ENCODE assay signal across 8 cellular contexts in the genomic region with DNA sequence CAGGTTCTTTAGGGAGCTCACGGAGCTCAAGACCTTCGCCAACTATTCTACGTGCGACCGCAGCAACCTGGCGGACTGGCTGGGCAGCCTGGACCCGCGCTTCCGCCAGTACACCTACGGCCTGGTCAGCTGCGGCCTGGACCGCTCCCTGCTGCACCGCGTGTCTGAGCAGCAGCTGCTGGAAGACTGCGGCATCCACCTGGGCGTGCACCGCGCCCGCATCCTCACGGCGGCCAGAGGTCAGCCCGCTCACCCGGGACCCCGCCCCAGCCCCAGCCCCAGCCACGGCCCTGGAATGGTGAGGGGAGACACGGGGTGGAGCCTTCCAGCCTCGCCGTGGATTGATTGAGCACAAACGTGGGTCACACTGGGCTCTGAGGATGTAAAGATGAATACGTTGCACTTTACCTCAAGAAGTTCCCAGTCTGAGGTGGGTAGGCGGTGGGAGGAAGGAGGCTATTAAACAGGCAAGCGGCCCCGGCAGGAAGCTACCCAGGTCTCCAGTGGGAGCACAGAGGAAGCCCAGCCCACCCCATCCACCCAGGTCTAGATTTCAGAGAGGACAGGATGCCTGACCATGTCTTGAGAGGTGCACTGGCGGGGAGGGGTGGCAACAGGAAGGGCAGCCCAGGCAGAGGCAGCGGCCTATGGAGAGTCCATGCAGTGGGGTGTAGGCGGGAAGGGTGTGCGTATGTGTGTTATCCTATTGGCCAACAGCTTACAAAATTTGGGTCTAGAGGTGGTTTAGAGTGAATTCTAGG. TPM values are rescaled to one million over a fixed set of nuclear protein-coding genes. Genes with fewer than 3 reads are reported as not detected.
A peak's percentile ranks its signal among the peaks of the same experiment; 100 is the strongest.
DNase-seq lines count a peak whose midpoint lies in the region; ATAC-seq, FAIRE-seq and TF ChIP-seq lines count a peak whose summit lies in the region.

No MANE protein-coding gene starts in this region.

- in situ Hi-C loops in ACHN (cut with HindIII; ENCODE audit: low pct_ligation_motif_present, low pct_unique_long_range_greater_than_20kb, low sequenced_read_pairs): no loop called here

- H3K36me3 ChIP-seq in lower lobe of right lung (peaks cover 36% of the 10 kb centered on the region), A673 (ENCODE audit: insufficient read depth, low read length, poor library complexity, severe bottlenecking) (peaks cover 18% of the 10 kb centered on the region)

- CTCF ChIA-PET in A673 (lab: Charles Lee): no interaction called here

- H3K36me3 Mint-ChIP-seq in activated naive CD4-positive, alpha-beta T cell treated with anti-CD3 and anti-CD28 coated beads, Interleukin-2, amount 50 U/mL, for 72 hours: peaks cover 0 to 10% of the 10 kb centered on the region in 2 donors

- DNase-seq in ACHN: peak; percentile 15
- DNase-seq in activated naive CD4-positive, alpha-beta T cell treated with anti-CD3 and anti-CD28 coated beads, Interleukin-2, amount 50 U/mL, for 72 hours (ENCODE audit: low spot score in 2 of 2): no peak
- DNase-seq in lower lobe of right lung: peak; percentile 66
- DNase-seq in A673 (ENCODE audit: low spot score): no peak
- DNase-seq in urothelium cell line (ENCODE audit: low spot score): no peak

- intact Hi-C loops in lower lobe of right lung (cut with DNase I): no loop called here
- intact Hi-C loops in A673 (cut with micrococcal nuclease; ENCODE audit: unreplicated experiment): no loop called here

- H3K27ac ChIP-seq in lower lobe of right lung (peak overlapping the region; percentile 66), A673 (ENCODE audit: low read depth, low read length, poor library complexity, severe bottlenecking) (no peak overlapping the region)

- no peaks in the 10 kb centered on the region for H3K27me3 ChIP-seq in lower lobe of right lung (ENCODE audit: low read depth)
- H3K27me3 ChIP-seq in A673 (replicated peaks; ENCODE audit: insufficient read depth, low read depth, low read length, poor library complexity): no peaks in the 10 kb centered on the region

- BruUV-seq in A673 (replicated peaks; lab: Mats Ljungman, UMichigan): no TSS peak

- H3K27ac Mint-ChIP-seq in activated naive CD4-positive, alpha-beta T cell treated with anti-CD3 and anti-CD28 coated beads, Interleukin-2, amount 50 U/mL, for 72 hours: peak overlapping the region; percentile 7 to 83

- H3K9me3 ChIP-seq in lower lobe of right lung (no peaks in the 10 kb centered on the region), A673 (ENCODE audit: low read depth, low read length, poor library complexity, severe bottlenecking) (no peaks in the 10 kb centered on the region)

- ATAC-seq in HG02623 (IDR thresholded peaks at IDR 0.05; ENCODE audit: unreplicated experiment) (peak; percentile 18), lower lobe of right lung (peak; percentile 44 to 59), GM19324 (IDR thresholded peaks at IDR 0.05; ENCODE audit: low FRiP score, unreplicated experiment) (no peak), GM21515 (IDR thresholded peaks at IDR 0.05; ENCODE audit: unreplicated experiment) (no peak)
- peak; percentile 23 to 58 for ATAC-seq in activated naive CD4-positive, alpha-beta T cell treated with anti-CD3 and anti-CD28 coated beads, Interleukin-2, amount 50 U/mL, for 72 hours

- H3K4me1 ChIP-seq in lower lobe of right lung: peaks cover 32% of the 10 kb centered on the region
- no peaks in the 10 kb centered on the region for H3K4me1 ChIP-seq in A673 (ENCODE audit: insufficient read depth, low read length, poor library complexity, severe bottlenecking)

- TF ChIP-seq CTCF in lower lobe of right lung (IDR thresholded peaks at IDR 0.05) (no peak), A673 (conservative IDR thresholded peaks at IDR 0.05; ENCODE audit: low read depth, low read length) (no peak)

- no peaks in the 10 kb centered on the region for H3K9me3 Mint-ChIP-seq in activated naive CD4-positive, alpha-beta T cell treated with anti-CD3 and anti-CD28 coated beads, Interleukin-2, amount 50 U/mL, for 72 hours

- POLR2A ChIA-PET in A673 (lab: Charles Lee; ENCODE audit: low non-redundant PET): no interaction called here

- H3K4me3 ChIP-seq in lower lobe of right lung (peak overlapping the region; percentile 65), A673 (ENCODE audit: low read depth, low read length, poor library complexity, severe bottlenecking) (no peak overlapping the region)

- FAIRE-seq in urothelium cell line (lab: Jason Lieb, UNC): no peak

RNA-seq across cellular contexts. Expression of gene SARM1, which starts 13.7 kb away (rescaled TPM):
- total RNA-seq in activated naive CD4-positive, alpha-beta T cell treated with anti-CD3 and anti-CD28 coated beads, Interleukin-2, amount 50 U/mL, for 72 hours: 10 to 100 TPM; 13.9 to 29.5 TPM
- total RNA-seq in lower lobe of right lung (14.1 TPM), A673 (2021) (37.7 and 47.1 TPM in 2 replicates)

RNA-seq across cellular contexts. Expression of gene VTN, which starts 15.1 kb away (rescaled TPM):
- total RNA-seq in activated naive CD4-positive, alpha-beta T cell treated with anti-CD3 and anti-CD28 coated beads, Interleukin-2, amount 50 U/mL, for 72 hours: under 1 TPM; 0.34 to 0.53 TPM
- total RNA-seq in lower lobe of right lung: 1.3 TPM
- total RNA-seq in A673 (2021): 0.26 TPM in 1 of 2 replicates, not detected in the other

RNA-seq across cellular contexts. Expression of gene SEBOX, which starts 20.2 kb away (rescaled TPM):
- not detected for total RNA-seq in activated naive CD4-positive, alpha-beta T cell treated with anti-CD3 and anti-CD28 coated beads, Interleukin-2, amount 50 U/mL, for 72 hours
- total RNA-seq in lower lobe of right lung (not detected), A673 (2021) (not detected in 2 replicates)

RNA-seq across cellular contexts. Expression of gene SLC46A1, which starts 20.8 kb away (rescaled TPM):
- total RNA-seq in activated naive CD4-positive, alpha-beta T cell treated with anti-CD3 and anti-CD28 coated beads, Interleukin-2, amount 50 U/mL, for 72 hours: 1 to 10 TPM; 1.8 to 3.6 TPM
- total RNA-seq in lower lobe of right lung: 23.3 TPM
- 4.4 and 6.4 TPM in 2 replicates for total RNA-seq in A673 (2021)

RNA-seq across cellular contexts. Expression of gene POLDIP2, which starts 27.9 kb away (rescaled TPM):
- 10 to 100 TPM; 62.2 to 83.4 TPM for total RNA-seq in activated naive CD4-positive, alpha-beta T cell treated with anti-CD3 and anti-CD28 coated beads, Interleukin-2, amount 50 U/mL, for 72 hours
- 54.7 TPM for total RNA-seq in lower lobe of right lung
- total RNA-seq in A673 (2021): 115 TPM in 2 replicates

Comparison
In these comparisons a context has a peak if more than half of its experiments do, and no peak if none do; other contexts are left out.
1. DNase-seq: peak in ACHN (single experiment) and lower lobe of right lung (single experiment); none in activated naive CD4-positive, alpha-beta T cell treated with anti-CD3 and anti-CD28 coated beads, Interleukin-2, amount 50 U/mL, for 72 hours (0 of 2), A673 (single experiment) and urothelium cell line (single experiment).
2. ATAC-seq: peak in HG02623 (single experiment), activated naive CD4-positive, alpha-beta T cell treated with anti-CD3 and anti-CD28 coated beads, Interleukin-2, amount 50 U/mL, for 72 hours (2 of 2) and lower lobe of right lung (2 of 2); none in GM19324 (single experiment) and GM21515 (single experiment).